9 cellular contexts compared by ENCODE assay signal in the genomic region with DNA sequence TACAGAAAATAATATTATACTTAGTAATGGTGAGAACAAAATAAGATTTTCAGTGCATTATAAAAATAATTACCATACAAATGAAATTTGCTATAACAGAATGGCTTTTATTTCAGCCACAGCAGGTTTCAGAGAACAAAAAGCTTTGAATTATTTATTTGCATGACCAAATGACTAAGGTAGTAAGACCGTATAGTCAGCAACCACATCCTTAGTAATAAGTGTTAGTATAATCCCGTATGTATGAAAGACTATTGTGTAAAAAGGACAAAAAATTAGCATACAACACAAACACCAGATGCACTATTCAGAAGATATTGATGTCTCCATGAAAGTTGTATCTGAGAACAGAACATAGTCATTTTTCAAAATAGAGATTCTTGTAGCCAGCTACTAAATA. TPM values are rescaled to one million over a fixed set of nuclear protein-coding genes. Genes with fewer than 3 reads are reported as not detected.
DNase-seq lines count a peak whose midpoint lies in the region; ATAC-seq and TF ChIP-seq lines count a peak whose summit lies in the region.
"Had no signal": no experiment of that assay in that cellular context is flagged by ENCODE, and none has a peak within 500 bp of the region (broad histone marks: within the 10 kb centered on the region; RNA-seq: fewer than 3 reads in every experiment).

No MANE protein-coding gene starts in this region.

- H3K4me1 Mint-ChIP-seq in natural killer cell treated with Interleukin-12 subunit alpha and Interleukin-12 subunit beta and Interleukin-15 and Interleukin-18, amount 100 ng/mL, for 72 hours (ENCODE audit: low read depth in 2 of 2), result peaks cover 28 to 68% of the 10 kb centered on the region in 2 donors

- H3K9me3 ChIP-seq in RWPE2 (ENCODE audit: severe bottlenecking), result no peaks in the 10 kb centered on the region

- peak overlapping the region; percentile 58 for H3K27ac ChIP-seq in RWPE2 (ENCODE audit: poor library complexity, severe bottlenecking)

- H3K27ac Mint-ChIP-seq in natural killer cell treated with Interleukin-12 subunit alpha and Interleukin-12 subunit beta and Interleukin-15 and Interleukin-18, amount 100 ng/mL, for 72 hours, result no peak overlapping the region

- peaks cover 74% of the 10 kb centered on the region for H3K4me1 ChIP-seq in RWPE2 (ENCODE audit: insufficient read depth, poor library complexity, severe bottlenecking)

- H3K27me3 ChIP-seq in RWPE2 (ENCODE audit: insufficient read depth, poor library complexity, severe bottlenecking), result peaks cover 3% of the 10 kb centered on the region

- no peaks in the 10 kb centered on the region for H3K27me3 Mint-ChIP-seq in natural killer cell treated with Interleukin-12 subunit alpha and Interleukin-12 subunit beta and Interleukin-15 and Interleukin-18, amount 100 ng/mL, for 72 hours

- no peak overlapping the region for H3K4me3 ChIP-seq in RWPE2 (ENCODE audit: severe bottlenecking)

- TF ChIP-seq CTCF in RWPE2 (IDR thresholded peaks at IDR 0.05; ENCODE audit: poor library complexity, severe bottlenecking), result no peak

- H3K4me3 Mint-ChIP-seq in natural killer cell treated with Interleukin-12 subunit alpha and Interleukin-12 subunit beta and Interleukin-15 and Interleukin-18, amount 100 ng/mL, for 72 hours, result no peak overlapping the region

- ATAC-seq in GM19043 (IDR thresholded peaks at IDR 0.05; ENCODE audit: low read depth, unreplicated experiment) (peak; percentile 36), HG02938 (IDR thresholded peaks at IDR 0.05; ENCODE audit: unreplicated experiment) (peak; percentile 58), RWPE2 (ENCODE audit: low read depth) (peak; percentile 84), Right ventricle myocardium inferior (no peak), Right ventricle myocardium superior (ENCODE audit: poor library complexity) (no peak)
- peak; percentile 79 to 85 for ATAC-seq in natural killer cell treated with Interleukin-12 subunit alpha and Interleukin-12 subunit beta and Interleukin-15 and Interleukin-18, amount 100 ng/mL, for 72 hours

- no peaks in the 10 kb centered on the region for H3K36me3 ChIP-seq in RWPE2 (ENCODE audit: low read depth)

- H3K9me3 Mint-ChIP-seq in natural killer cell treated with Interleukin-12 subunit alpha and Interleukin-12 subunit beta and Interleukin-15 and Interleukin-18, amount 100 ng/mL, for 72 hours, result no peaks in the 10 kb centered on the region

- DNase-seq in RWPE2 (ENCODE audit: low spot score) (no peak), Right ventricle myocardium inferior (ENCODE audit: missing footprints) (no peak), Right ventricle myocardium superior (no peak), NCI-H1092 (lab: John Stamatoyannopoulos, UW) (no peak)
- DNase-seq in natural killer cell treated with Interleukin-12 subunit alpha and Interleukin-12 subunit beta and Interleukin-15 and Interleukin-18, amount 100 ng/mL, for 72 hours (ENCODE audit: low spot score), result no peak
- DNase-seq: activated CD8-positive, alpha-beta memory T cell treated with anti-CD3 and anti-CD28 coated beads, Interleukin-2, amount 50 U/mL, for 48 hours; erythroblast had no signal

- intact Hi-C loops in Right ventricle myocardium inferior (cut with DNase I) (no loop called here), Right ventricle myocardium superior (cut with DNase I) (no loop called here)

- H3K36me3 Mint-ChIP-seq in natural killer cell treated with Interleukin-12 subunit alpha and Interleukin-12 subunit beta and Interleukin-15 and Interleukin-18, amount 100 ng/mL, for 72 hours, result no peaks in the 10 kb centered on the region

RNA-seq across cellular contexts. Expression of a gene that starts 12.2 kb away (rescaled TPM):
- 10 to 100 TPM; 26.0 to 39.5 TPM for total RNA-seq in natural killer cell treated with Interleukin-12 subunit alpha and Interleukin-12 subunit beta and Interleukin-15 and Interleukin-18, amount 100 ng/mL, for 72 hours
- total RNA-seq in Right ventricle myocardium inferior (20.0 TPM), Right ventricle myocardium superior (16.6 TPM)

Comparison
In these comparisons a context has a peak if more than half of its experiments do, and no peak if none do; other contexts are left out.
1. ATAC-seq: peak in GM19043 (single experiment), HG02938 (single experiment), RWPE2 (single experiment) and natural killer cell treated with Interleukin-12 subunit alpha and Interleukin-12 subunit beta and Interleukin-15 and Interleukin-18, amount 100 ng/mL, for 72 hours (2 of 2); none in Right ventricle myocardium inferior (single experiment) and Right ventricle myocardium superior (single experiment).